ENCODE assay signal across 16 cellular contexts in genomic region chr17:50424246-50425000, GRCh38. TPM values are rescaled to one million over a fixed set of nuclear protein-coding genes. Genes with fewer than 3 reads are reported as not detected.
A peak's percentile ranks its signal among the peaks of the same experiment; 100 is the strongest.
DNase-seq lines count a peak whose midpoint lies in the region; ATAC-seq, FAIRE-seq and TF ChIP-seq lines count a peak whose summit lies in the region.
"Had no signal": no experiment of that assay in that cellular context is flagged by ENCODE, and none has a peak within 500 bp of the region (broad histone marks: within the 10 kb centered on the region; RNA-seq: fewer than 3 reads in every experiment).

No MANE protein-coding gene starts in this region.

- CTCF ChIA-PET in activated CD4-positive, alpha-beta T cell treated with anti-CD3 and anti-CD28 coated beads, Interleukin-2, amount 10 ng/mL, durations not matched to agents 7 days and 5 days (lab: Charles Lee) = interaction anchor here (1.2 to 1.8 kb wide), 3 partner anchors 19 to 34 kb away, joined by 3 to 5 read pairs (median 5); partner anchors contain the start of gene LRRC59
- CTCF ChIA-PET in PC-3 (lab: Charles Lee) = interaction anchor here (0.7 kb wide), 1 partner anchor 247 kb away, joined by 4 read pairs; no protein-coding TSS in a partner anchor
- CTCF ChIA-PET in HEK293T (lab: Yijun Ruan, JAX) = no interaction called here

- no peaks in the 10 kb centered on the region for H3K9me2 ChIP-seq in PC-3 (replicated peaks; ENCODE audit: low read length)

- BruUV-seq in PC-3 (replicated peaks; lab: Mats Ljungman, UMichigan) = no TSS peak

- H3K9ac ChIP-seq in PC-3 (ENCODE audit: low read length) (no peak overlapping the region), keratinocyte (ENCODE audit: control insufficient read depth, extremely low read depth, insufficient read depth, low read length) (no peak overlapping the region)

- no peaks in the 10 kb centered on the region for H3K9me1 ChIP-seq in keratinocyte (ENCODE audit: control insufficient read depth, extremely low read depth, insufficient read depth, low read length)

- TF ChIP-seq CTCF in PC-3 (conservative IDR thresholded peaks at IDR 0.05; ENCODE audit: low read depth, low read length) = no peak
- TF ChIP-seq CTCF in keratinocyte (optimal IDR thresholded peaks at IDR 0.05 in 1 of 3, IDR thresholded peaks at IDR 0.05 in 1 of 3, conservative IDR thresholded peaks at IDR 0.05 in 1 of 3; ENCODE audit: extremely low read depth in 1 of 3, insufficient read depth in 2 of 3, low read length in 3 of 3) = no peak
- no peak for TF ChIP-seq CTCF in BE2C (IDR thresholded peaks at IDR 0.05; ENCODE audit: low read depth, low read length)

- H3K9me3 ChIP-seq in PC-3 (ENCODE audit: low read length) = no peaks in the 10 kb centered on the region
- H3K9me3 ChIP-seq in keratinocyte (ENCODE audit: control insufficient read depth, low read depth, low read length) = no peaks in the 10 kb centered on the region
- H3K9me3 ChIP-seq in small intestine (ENCODE audit: control insufficient read depth, low read depth) = no peaks in the 10 kb centered on the region
- H3K9me3 ChIP-seq in BE2C = no peaks in the 10 kb centered on the region
- H3K9me3 ChIP-seq: gastroesophageal sphincter, tibial artery had no signal

- dilution Hi-C loops in keratinocyte (cut with MboI; ENCODE audit: extremely low pct_ligation_motif_present, low sequenced_read_pairs) = no loop called here

- no peak for ATAC-seq in PC-3
- ATAC-seq: gastroesophageal sphincter had no signal

- H4K20me1 ChIP-seq in PC-3 (ENCODE audit: low read length) = no peaks in the 10 kb centered on the region
- no peaks in the 10 kb centered on the region for H4K20me1 ChIP-seq in keratinocyte (ENCODE audit: control insufficient read depth, extremely low read depth, insufficient read depth, low read length)

- H3K9me3 Mint-ChIP-seq in activated CD4-positive, alpha-beta T cell treated with anti-CD3 and anti-CD28 coated beads, Interleukin-2, amount 10 ng/mL, durations not matched to agents 7 days and 5 days = peaks cover 1% of the 10 kb centered on the region

- H3K79me2 ChIP-seq in PC-3 (ENCODE audit: low read length) (peaks cover 36% of the 10 kb centered on the region), keratinocyte (ENCODE audit: control insufficient read depth, insufficient read depth, low read length) (peaks cover 17% of the 10 kb centered on the region)

- FAIRE-seq in keratinocyte (lab: Jason Lieb, UNC) (no peak), small intestine (lab: Jason Lieb, UNC) (no peak)
- FAIRE-seq: A204.1 had no signal

- H3K27me3 ChIP-seq in PC-3 (ENCODE audit: low read length) (no peaks in the 10 kb centered on the region), keratinocyte (ENCODE audit: control insufficient read depth, extremely low read depth, insufficient read depth, low read length) (no peaks in the 10 kb centered on the region), small intestine (ENCODE audit: control insufficient read depth in 2 of 2, insufficient read depth in 2 of 2, low read length in 2 of 2) (no peaks in the 10 kb centered on the region), BE2C (no peaks in the 10 kb centered on the region)
- H3K27me3 ChIP-seq: dorsolateral prefrontal cortex, gastroesophageal sphincter, tibial artery had no signal

- WGBS in small intestine, 3 donors = 61 to 75% (median 68%) methylated on average over 9 of the region's 9 CpGs

- H3K27ac Mint-ChIP-seq in activated CD4-positive, alpha-beta T cell treated with anti-CD3 and anti-CD28 coated beads, Interleukin-2, amount 10 ng/mL, durations not matched to agents 7 days and 5 days = peak overlapping the region; percentile 38

- H3F3A ChIP-seq in PC-3 (ENCODE audit: low read length, unreplicated experiment) = peaks cover 9% of the 10 kb centered on the region

- no peaks in the 10 kb centered on the region for H3K27me3 Mint-ChIP-seq in activated CD4-positive, alpha-beta T cell treated with anti-CD3 and anti-CD28 coated beads, Interleukin-2, amount 10 ng/mL, durations not matched to agents 7 days and 5 days

- H3K4me3 ChIP-seq in PC-3 (ENCODE audit: low read length) = no peak overlapping the region
- no peak overlapping the region for H3K4me3 ChIP-seq in keratinocyte (ENCODE audit: control insufficient read depth in 2 of 3, extremely low read depth in 1 of 3, insufficient read depth in 2 of 3, low read depth in 1 of 3, low read length in 3 of 3)
- no peak overlapping the region for H3K4me3 ChIP-seq in small intestine (ENCODE audit: low read depth in 1 of 2, low read length in 2 of 2)
- H3K4me3 ChIP-seq in BE2C (ENCODE audit: low read depth, low read length) = no peak overlapping the region

- H3K4me1 ChIP-seq in PC-3 (ENCODE audit: insufficient read depth, low read length) = peaks cover 56% of the 10 kb centered on the region
- peaks cover 61% of the 10 kb centered on the region for H3K4me1 ChIP-seq in keratinocyte (ENCODE audit: control insufficient read depth, extremely low read depth, insufficient read depth, low read length)
- peaks cover 6 to 9% of the 10 kb centered on the region in 2 donors for H3K4me1 ChIP-seq in small intestine (ENCODE audit: control insufficient read depth in 2 of 2, insufficient read depth in 1 of 2, low read depth in 1 of 2, low read length in 1 of 2)
- H3K4me1 ChIP-seq in BE2C = peaks cover 5% of the 10 kb centered on the region; the same call in 1 of the 2 replicates

- H3K36me3 Mint-ChIP-seq in activated CD4-positive, alpha-beta T cell treated with anti-CD3 and anti-CD28 coated beads, Interleukin-2, amount 10 ng/mL, durations not matched to agents 7 days and 5 days (ENCODE audit: low read depth) = no peaks in the 10 kb centered on the region

- H3K4me1 Mint-ChIP-seq in activated CD4-positive, alpha-beta T cell treated with anti-CD3 and anti-CD28 coated beads, Interleukin-2, amount 10 ng/mL, durations not matched to agents 7 days and 5 days = peaks cover 40% of the 10 kb centered on the region

- peak overlapping the region; percentile 67 for H3K27ac ChIP-seq in PC-3 (ENCODE audit: low read length)
- peak overlapping the region; percentile 21 for H3K27ac ChIP-seq in keratinocyte (ENCODE audit: control insufficient read depth, insufficient read depth, low read length)
- H3K27ac ChIP-seq in small intestine (ENCODE audit: low read depth in 1 of 2, low read length in 1 of 2) = peak overlapping the region; percentile 45 to 83

- H3K36me3 ChIP-seq in PC-3 (ENCODE audit: low read depth, low read length) = no peaks in the 10 kb centered on the region
- H3K36me3 ChIP-seq in keratinocyte (ENCODE audit: control insufficient read depth in 2 of 2, extremely low read depth in 1 of 2, insufficient read depth in 2 of 2, low read length in 2 of 2) = no peaks in the 10 kb centered on the region
- no peaks in the 10 kb centered on the region for H3K36me3 ChIP-seq in small intestine (ENCODE audit: control insufficient read depth in 2 of 2, insufficient read depth in 2 of 2, low read length in 2 of 2)
- no peaks in the 10 kb centered on the region for H3K36me3 ChIP-seq in BE2C
- H3K36me3 ChIP-seq: gastroesophageal sphincter, tibial artery had no signal

- H3K4me2 ChIP-seq in PC-3 (ENCODE audit: low read length) (peak overlapping the region; percentile 90), keratinocyte (ENCODE audit: control insufficient read depth, extremely low read depth, insufficient read depth, low read depth, low read length) (peak overlapping the region; percentile 57)

- peak overlapping the region; percentile 27 for H2AFZ ChIP-seq in PC-3 (ENCODE audit: low read length)
- H2AFZ ChIP-seq in keratinocyte (ENCODE audit: control insufficient read depth, low read length) = no peak overlapping the region

- POLR2A ChIA-PET in activated CD4-positive, alpha-beta T cell treated with anti-CD3 and anti-CD28 coated beads, Interleukin-2, amount 10 ng/mL, durations not matched to agents 7 days and 5 days (lab: Charles Lee) = no interaction called here
- POLR2A ChIA-PET in PC-3 (lab: Charles Lee; ENCODE audit: unreplicated experiment) (interaction anchor here (0.6 kb wide), 1 partner anchor 25 kb away, joined by 7 read pairs; no protein-coding TSS in a partner anchor), HEK293T (lab: Yijun Ruan, JAX) (interaction anchor here (3.8 kb wide), 1 partner anchor 27 kb away, joined by 41 read pairs; the partner anchor contains the start of gene LRRC59)

- no peak for DNase-seq in activated CD4-positive, alpha-beta T cell treated with anti-CD3 and anti-CD28 coated beads, Interleukin-2, amount 10 ng/mL, durations not matched to agents 7 days and 5 days
- no peak for DNase-seq in activated CD4-positive, alpha-beta T cell treated with anti-CD3 and anti-CD28 coated beads, Interleukin-2, amount 50 U/mL, for 4 hours
- DNase-seq in PC-3 (no peak), keratinocyte (ENCODE audit: low read depth, low spot score) (no peak), small intestine (no peak), BE2C (no peak), HEK293T (ENCODE audit: extremely low spot score) (no peak), GDM1 (lab: John Stamatoyannopoulos, UW) (no peak)
- DNase-seq: DMS79, dorsolateral prefrontal cortex, KG1, NCI-H2029 treated with DMSO at 0.1 percent for 48 hours had no signal

- intact Hi-C loops in PC-3 (cut with micrococcal nuclease) = loop anchor here (5.0 kb wide), 1 partner anchor 33 kb away; no protein-coding TSS in a partner anchor

- H3K4me3 Mint-ChIP-seq in activated CD4-positive, alpha-beta T cell treated with anti-CD3 and anti-CD28 coated beads, Interleukin-2, amount 10 ng/mL, durations not matched to agents 7 days and 5 days = no peak overlapping the region

RNA-seq across cellular contexts. Expression of gene ACSF2, which starts 1.6 kb away (rescaled TPM):
- total RNA-seq in activated CD4-positive, alpha-beta T cell treated with anti-CD3 and anti-CD28 coated beads, Interleukin-2, amount 10 ng/mL, durations not matched to agents 7 days and 5 days = 10 to 100 TPM; 24.5 to 31.4 TPM
- total RNA-seq in PC-3 (2014; rRNA removed) = 69.3 and 72.7 TPM in 2 replicates
- polyA plus RNA-seq in keratinocyte = 57.6 to 102 TPM (median 71.9 TPM) in 3 replicates
- polyA plus RNA-seq in keratinocyte (2011; ENCODE audit: low read depth) = 101 TPM
- polyA plus RNA-seq in keratinocyte (2011; cell fraction: cytosol; rRNA removed) = 44.9 and 50.9 TPM in 2 replicates
- 241 and 303 TPM in 2 replicates for polyA plus RNA-seq in keratinocyte (2011; cell fraction: nucleus; rRNA removed)
- 46.5 and 47.5 TPM in 2 replicates for polyA plus RNA-seq in keratinocyte (2012; ENCODE audit: low replicate concordance)
- polyA minus RNA-seq in keratinocyte = 92.0 to 164 TPM (median 110 TPM) in 3 replicates
- polyA minus RNA-seq in keratinocyte (2011; cell fraction: cytosol; rRNA and poly(A)+ RNA removed) = 35.7 TPM
- polyA minus RNA-seq in keratinocyte (2011; cell fraction: nucleus; rRNA and poly(A)+ RNA removed) = 93.2 and 125 TPM in 2 replicates
- polyA plus RNA-seq in small intestine = 100 to 1,000 TPM in 2 of 3 donors, 10 to 100 TPM in 1; 13.5 to 259 (median 129) TPM
- polyA plus RNA-seq in BE2C (2012; ENCODE audit: insufficient read depth, insufficient read length, low read depth) = 7.5 TPM

RNA-seq across cellular contexts. Expression of gene LRRC59, which starts 27.1 kb away (rescaled TPM):
- total RNA-seq in activated CD4-positive, alpha-beta T cell treated with anti-CD3 and anti-CD28 coated beads, Interleukin-2, amount 10 ng/mL, durations not matched to agents 7 days and 5 days = 10 to 100 TPM; 60.8 to 68.5 TPM
- total RNA-seq in PC-3 (2014; rRNA removed) = 324 and 427 TPM in 2 replicates
- polyA plus RNA-seq in keratinocyte (90.4 to 162 TPM (median 152 TPM) in 3 replicates), small intestine (100 to 1,000 TPM in 1 of 3 donors, 10 to 100 TPM in 2; 51.0 to 108 (median 53.2) TPM)
- 25.2 TPM for polyA plus RNA-seq in keratinocyte (2011; ENCODE audit: low read depth)
- 134 and 193 TPM in 2 replicates for polyA plus RNA-seq in keratinocyte (2011; cell fraction: cytosol; rRNA removed)
- polyA plus RNA-seq in keratinocyte (2011; cell fraction: nucleus; rRNA removed) = 99.4 and 102 TPM in 2 replicates
- 52.5 and 197 TPM in 2 replicates for polyA plus RNA-seq in keratinocyte (2012; ENCODE audit: low replicate concordance)
- polyA minus RNA-seq in keratinocyte = 122 to 199 TPM (median 164 TPM) in 3 replicates
- 102 TPM for polyA minus RNA-seq in keratinocyte (2011; cell fraction: cytosol; rRNA and poly(A)+ RNA removed)
- polyA minus RNA-seq in keratinocyte (2011; cell fraction: nucleus; rRNA and poly(A)+ RNA removed) = 38.3 and 62.2 TPM in 2 replicates
- 302 TPM for polyA plus RNA-seq in BE2C (2012; ENCODE audit: insufficient read depth, insufficient read length, low read depth)

RNA-seq across cellular contexts. Expression of gene CHAD, which starts 44.3 kb away (rescaled TPM):
- not detected for total RNA-seq in activated CD4-positive, alpha-beta T cell treated with anti-CD3 and anti-CD28 coated beads, Interleukin-2, amount 10 ng/mL, durations not matched to agents 7 days and 5 days
- total RNA-seq in PC-3 (2014; rRNA removed) = not detected in 2 replicates
- polyA plus RNA-seq in keratinocyte (not detected in 3 replicates), small intestine (10 to 100 TPM in 1 of 3 donors, 1 to 10 TPM in 1, under 1 TPM in 1; 0.87 to 13.4 (median 4.9) TPM)
- polyA plus RNA-seq in keratinocyte (2011; ENCODE audit: low read depth) = not detected
- not detected in 2 replicates for polyA plus RNA-seq in keratinocyte (2011; cell fraction: cytosol; rRNA removed)
- polyA plus RNA-seq in keratinocyte (2011; cell fraction: nucleus; rRNA removed) = not detected in 2 replicates
- polyA plus RNA-seq in keratinocyte (2012; ENCODE audit: low replicate concordance) = 0.48 and 0.80 TPM in 2 replicates
- polyA minus RNA-seq in keratinocyte = not detected in 3 replicates
- not detected for polyA minus RNA-seq in keratinocyte (2011; cell fraction: cytosol; rRNA and poly(A)+ RNA removed)
- not detected in 2 replicates for polyA minus RNA-seq in keratinocyte (2011; cell fraction: nucleus; rRNA and poly(A)+ RNA removed)
- not detected for polyA plus RNA-seq in BE2C (2012; ENCODE audit: insufficient read depth, insufficient read length, low read depth)
- total RNA-seq: gastroesophageal sphincter; T-helper 2 cell treated with Interferon-gamma antibody and Interleukin-4, amounts not matched to agents 100 ng/mL and 5 ng/mL, for 36 hours had no signal

RNA-seq across cellular contexts. Expression of gene EME1, which starts 51.4 kb away (rescaled TPM):
- total RNA-seq in activated CD4-positive, alpha-beta T cell treated with anti-CD3 and anti-CD28 coated beads, Interleukin-2, amount 10 ng/mL, durations not matched to agents 7 days and 5 days = 10 to 100 TPM; 19.9 to 21.8 TPM
- 20.0 and 28.0 TPM in 2 replicates for total RNA-seq in PC-3 (2014; rRNA removed)
- polyA plus RNA-seq in keratinocyte (1.6 to 5.6 TPM (median 4.7 TPM) in 3 replicates), small intestine (1 to 10 TPM in 1 of 3 donors, not detected in 2; 2.5 TPM)
- polyA plus RNA-seq in keratinocyte (2011; ENCODE audit: low read depth) = not detected
- 1.1 and 1.2 TPM in 2 replicates for polyA plus RNA-seq in keratinocyte (2011; cell fraction: cytosol; rRNA removed)
- polyA plus RNA-seq in keratinocyte (2011; cell fraction: nucleus; rRNA removed) = 7.0 and 7.7 TPM in 2 replicates
- polyA plus RNA-seq in keratinocyte (2012; ENCODE audit: low replicate concordance) = 0.31 and 3.6 TPM in 2 replicates
- 1.1 to 4.0 TPM (median 1.4 TPM) in 3 replicates for polyA minus RNA-seq in keratinocyte
- polyA minus RNA-seq in keratinocyte (2011; cell fraction: cytosol; rRNA and poly(A)+ RNA removed) = not detected
- polyA minus RNA-seq in keratinocyte (2011; cell fraction: nucleus; rRNA and poly(A)+ RNA removed) = 0.32 and 3.1 TPM in 2 replicates
- 7.6 TPM for polyA plus RNA-seq in BE2C (2012; ENCODE audit: insufficient read depth, insufficient read length, low read depth)

RNA-seq across cellular contexts. Expression of gene MRPL27, which starts 51.4 kb away (rescaled TPM):
- 10 to 100 TPM; 62.9 to 71.4 TPM for total RNA-seq in activated CD4-positive, alpha-beta T cell treated with anti-CD3 and anti-CD28 coated beads, Interleukin-2, amount 10 ng/mL, durations not matched to agents 7 days and 5 days
- 168 and 173 TPM in 2 replicates for total RNA-seq in PC-3 (2014; rRNA removed)
- polyA plus RNA-seq in keratinocyte (106 to 130 TPM (median 123 TPM) in 3 replicates), small intestine (100 to 1,000 TPM; 146 to 247 (median 180) TPM)
- polyA plus RNA-seq in keratinocyte (2011; ENCODE audit: low read depth) = 48.6 TPM
- polyA plus RNA-seq in keratinocyte (2011; cell fraction: cytosol; rRNA removed) = 97.2 and 104 TPM in 2 replicates
- polyA plus RNA-seq in keratinocyte (2011; cell fraction: nucleus; rRNA removed) = 77.6 and 82.3 TPM in 2 replicates
- polyA plus RNA-seq in keratinocyte (2012; ENCODE audit: low replicate concordance) = 84.6 and 121 TPM in 2 replicates
- 41.0 to 62.1 TPM (median 43.0 TPM) in 3 replicates for polyA minus RNA-seq in keratinocyte
- 28.8 TPM for polyA minus RNA-seq in keratinocyte (2011; cell fraction: cytosol; rRNA and poly(A)+ RNA removed)
- polyA minus RNA-seq in keratinocyte (2011; cell fraction: nucleus; rRNA and poly(A)+ RNA removed) = 11.7 and 11.8 TPM in 2 replicates
- 201 TPM for polyA plus RNA-seq in BE2C (2012; ENCODE audit: insufficient read depth, insufficient read length, low read depth)
